18 cellular contexts compared by ENCODE assay signal in genomic region chr3:182731764-182732163, GRCh38.
DNase-seq lines count a peak whose midpoint lies in the region; ATAC-seq, FAIRE-seq and TF ChIP-seq lines count a peak whose summit lies in the region.
"Had no signal": no experiment of that assay in that cellular context is flagged by ENCODE, and none has a peak within 500 bp of the region (broad histone marks: within the 10 kb centered on the region; RNA-seq: fewer than 3 reads in every experiment).

No MANE protein-coding gene starts in this region.

- peak overlapping the region; percentile 5; the same call in 1 of the 2 replicates for H2AFZ ChIP-seq in H1 (ENCODE audit: low read length)

- no peak overlapping the region for H3K18ac ChIP-seq in H1 (ENCODE audit: extremely low read depth, low read length)

- H3K9me3 Mint-ChIP-seq in stimulated activated naive B cell treated with anti-CD40 and anti-IgM and Interleukin-4, amounts not matched to agents 10 μg/mL and 1 μg/mL and 100 μg/mL, for 72 hours, result peaks cover 0 to 3% of the 10 kb centered on the region in 2 donors
- H3K9me3 Mint-ChIP-seq in MCF 10A (ENCODE audit: unreplicated experiment), result no peaks in the 10 kb centered on the region

- intact Hi-C loops in MCF 10A (cut with micrococcal nuclease), result no loop called here

- peak; percentile 29 to 38 for ATAC-seq in stimulated activated naive B cell treated with anti-CD40 and anti-IgM and Interleukin-4, amounts not matched to agents 10 μg/mL and 1 μg/mL and 100 μg/mL, for 72 hours (replicated peaks)
- ATAC-seq in esophagus mucosa (no peak), GM21825 (IDR thresholded peaks at IDR 0.05; ENCODE audit: unreplicated experiment) (no peak), GM19351 (IDR thresholded peaks at IDR 0.05; ENCODE audit: unreplicated experiment) (no peak)

- TF ChIP-seq POLR2A in GM12892 (IDR thresholded peaks at IDR 0.05; ENCODE audit: low read depth, low read length) (no peak), H1 (IDR thresholded peaks at IDR 0.05; ENCODE audit: control extremely low read depth in 1 of 2, low read depth in 2 of 2, low read length in 2 of 2) (no peak)

- H4K8ac ChIP-seq in H1 (ENCODE audit: extremely low read depth, insufficient read depth, low read length), result no peak overlapping the region

- no peak overlapping the region for H3K23ac ChIP-seq in H1 (ENCODE audit: insufficient read length)

- peak overlapping the region in 1 of 2 donors; percentile 55 for H3K4me3 Mint-ChIP-seq in stimulated activated naive B cell treated with anti-CD40 and anti-IgM and Interleukin-4, amounts not matched to agents 10 μg/mL and 1 μg/mL and 100 μg/mL, for 72 hours
- H3K4me3 Mint-ChIP-seq in MCF 10A (ENCODE audit: unreplicated experiment), result no peak overlapping the region
- H3K4me3 Mint-ChIP-seq: CD4-positive, CD25-positive, alpha-beta regulatory T cell had no signal

- H3K14ac ChIP-seq in H1 (ENCODE audit: insufficient read length), result no peak overlapping the region

- H3K4me1 Mint-ChIP-seq in stimulated activated naive B cell treated with anti-CD40 and anti-IgM and Interleukin-4, amounts not matched to agents 10 μg/mL and 1 μg/mL and 100 μg/mL, for 72 hours, result peaks cover 22 to 50% of the 10 kb centered on the region in 2 donors
- H3K4me1 Mint-ChIP-seq in MCF 10A (ENCODE audit: insufficient read depth, unreplicated experiment), result no peaks in the 10 kb centered on the region
- H3K4me1 Mint-ChIP-seq: CD4-positive, CD25-positive, alpha-beta regulatory T cell had no signal

- H3K4ac ChIP-seq in H1 (replicated peaks; ENCODE audit: insufficient read length, low read depth, low read length), result no peak overlapping the region

- H4K5ac ChIP-seq in H1 (ENCODE audit: insufficient read length, low read depth, low read length), result no peak overlapping the region

- 0 out of 2 replicates have a peak overlapping the region, but pooled peaks have one; percentile 50 for H2BK12ac ChIP-seq in H1 (ENCODE audit: low read depth, low read length)

- H2AK5ac ChIP-seq in H1 (ENCODE audit: low read depth, low read length), result no peak overlapping the region

- H3K36me3 ChIP-seq in HEK293 (ENCODE audit: control insufficient read depth in 2 of 2, insufficient read depth in 1 of 2, low read length in 2 of 2), result no peaks in the 10 kb centered on the region
- no peaks in the 10 kb centered on the region for H3K36me3 ChIP-seq in H1 (ENCODE audit: control insufficient read depth in 2 of 4, insufficient read depth in 4 of 4, low read length in 3 of 4)
- H3K36me3 ChIP-seq: BLaER1 treated with 17β-estradiol and CSF1 and Interleukin-3, amounts not matched to agents 10 nM and 100 nM had no signal

- no peak overlapping the region for H2BK120ac ChIP-seq in H1 (replicated peaks; ENCODE audit: low read depth, low read length)

- no peaks in the 10 kb centered on the region for H3K79me1 ChIP-seq in H1 (ENCODE audit: low read depth, low read length)

- DNase-seq in GM12892 (ENCODE audit: insufficient read length) (no peak), H1 (ENCODE audit: low read depth in 1 of 2, low spot score in 2 of 2) (no peak), MCF 10A (ENCODE audit: unreplicated experiment) (no peak)
- DNase-seq in stimulated activated naive B cell treated with anti-CD40 and anti-IgM and Interleukin-4, amounts not matched to agents 10 μg/mL and 1 μg/mL and 100 μg/mL, for 72 hours, result no peak
- DNase-seq: ACHN; Calu3; CD4-positive, CD25-positive, alpha-beta regulatory T cell; DMS79 treated with DMSO at 0.1 percent for 48 hours; EL; H7; IMR-90; KG1 had no signal

- no peak overlapping the region for H2BK15ac ChIP-seq in H1 (ENCODE audit: low read length)

- no peaks in the 10 kb centered on the region for H4K20me1 ChIP-seq in H1 (replicated peaks in 1 of 2; ENCODE audit: control insufficient read depth in 1 of 2, insufficient read depth in 2 of 2, low read length in 2 of 2)
- H4K20me1 ChIP-seq: BLaER1 treated with 17β-estradiol and CSF1 and Interleukin-3, amounts not matched to agents 10 nM and 100 nM had no signal

- no peak overlapping the region for H2BK5ac ChIP-seq in H1 (ENCODE audit: low read depth, low read length)

- 95% methylated on average over 3 of the region's 3 CpGs; no CpG with 5 or more reads in 1 of the 2 experiments for WGBS in H1 (ENCODE audit: extremely low coverage in 1 of 2, insufficient coverage in 1 of 2, insufficient read length in 1 of 2, insufficient replicate concordance in 2 of 2, low coverage in 1 of 2, low lambda C conversion rate in 2 of 2, missing lambda C conversion rate in 1 of 2), 2 experiments

- no peak overlapping the region for H3K9ac ChIP-seq in H1 (replicated peaks in 1 of 4; ENCODE audit: extremely low read depth in 1 of 4, low read depth in 3 of 4, low read length in 3 of 4)
- H3K9ac ChIP-seq: BLaER1 treated with 17β-estradiol and CSF1 and Interleukin-3, amounts not matched to agents 10 nM and 100 nM had no signal

- no peak overlapping the region for H3K56ac ChIP-seq in H1 (replicated peaks; ENCODE audit: insufficient read length, low read depth, low read length)

- H3K4me3 ChIP-seq in HEK293 (ENCODE audit: low read depth, low read length), result no peak overlapping the region
- no peak overlapping the region for H3K4me3 ChIP-seq in H1 (ENCODE audit: extremely low read depth in 1 of 4, insufficient read depth in 2 of 4, low read depth in 3 of 4, low read length in 4 of 4)
- H3K4me3 ChIP-seq: BLaER1 treated with 17β-estradiol and CSF1 and Interleukin-3, amounts not matched to agents 10 nM and 100 nM had no signal

- no peak overlapping the region for H4K91ac ChIP-seq in H1 (replicated peaks; ENCODE audit: insufficient read length, low read length)

- POLR2A ChIA-PET in HEK293 (lab: Yijun Ruan, JAX) (no interaction called here), H1 (lab: Charles Lee; ENCODE audit: partially characterized antibody) (no interaction called here), MCF 10A (lab: Yijun Ruan, JAX) (interaction anchor here (0.6 kb wide), 1 partner anchor 704 kb away, joined by 3 read pairs; no protein-coding TSS in a partner anchor)

- FAIRE-seq in GM12892 (lab: Jason Lieb, UNC) (peak; percentile 40), H1 (lab: Jason Lieb, UNC) (no peak)
- FAIRE-seq: G401.6 had no signal

- H3K23me2 ChIP-seq in H1 (ENCODE audit: low read depth, low read length), result no peaks in the 10 kb centered on the region

- CTCF ChIA-PET in HEK293 (lab: Yijun Ruan, JAX) (interaction anchor here (0.6 kb wide), 2 partner anchors 19 to 32 kb away, joined by 3 to 5 read pairs; no protein-coding TSS in a partner anchor), H1 (lab: Charles Lee; ENCODE audit: partially characterized antibody) (interaction anchor here (0.9 to 2.0 kb wide), 4 partner anchors 9 to 20 kb away, joined by 3 to 8 read pairs (median 4); no protein-coding TSS in a partner anchor), MCF 10A (lab: Yijun Ruan, JAX) (no interaction called here)

- H3K9me3 ChIP-seq in HEK293 (ENCODE audit: control insufficient read depth, insufficient read depth, low read depth, low read length) (no peaks in the 10 kb centered on the region), H1 (ENCODE audit: insufficient read depth in 2 of 2, low read depth in 1 of 2, low read length in 1 of 2) (no peaks in the 10 kb centered on the region)
- H3K9me3 ChIP-seq: BLaER1 treated with 17β-estradiol and CSF1 and Interleukin-3, amounts not matched to agents 10 nM and 100 nM had no signal

- peaks cover 0 to 2% of the 10 kb centered on the region in 2 donors for H3K36me3 Mint-ChIP-seq in stimulated activated naive B cell treated with anti-CD40 and anti-IgM and Interleukin-4, amounts not matched to agents 10 μg/mL and 1 μg/mL and 100 μg/mL, for 72 hours
- peaks cover 6% of the 10 kb centered on the region for H3K36me3 Mint-ChIP-seq in MCF 10A (ENCODE audit: insufficient read depth, unreplicated experiment)
- H3K36me3 Mint-ChIP-seq: CD4-positive, CD25-positive, alpha-beta regulatory T cell had no signal

- peaks cover 0 to 11% of the 10 kb centered on the region in 2 donors for H3K27me3 Mint-ChIP-seq in stimulated activated naive B cell treated with anti-CD40 and anti-IgM and Interleukin-4, amounts not matched to agents 10 μg/mL and 1 μg/mL and 100 μg/mL, for 72 hours
- no peaks in the 10 kb centered on the region for H3K27me3 Mint-ChIP-seq in MCF 10A (ENCODE audit: insufficient read depth, unreplicated experiment)

- H3K4me1 ChIP-seq in HEK293 (ENCODE audit: control insufficient read depth, insufficient read depth, low read length), result no peaks in the 10 kb centered on the region
- H3K4me1 ChIP-seq in H1 (replicated peaks in 1 of 4; ENCODE audit: control insufficient read depth in 3 of 4, insufficient read depth in 4 of 4, low read length in 3 of 4), result peaks cover 0 to 5% (median 1%) of the 10 kb centered on the region in 4 experiments; a peak in 2 of 7 replicates

- no peaks in the 10 kb centered on the region for H3K79me2 ChIP-seq in H1 (ENCODE audit: control insufficient read depth in 1 of 2, insufficient read depth in 2 of 2, low read length in 2 of 2)

- no peak for TF ChIP-seq RAD21 in H1 (IDR thresholded peaks at IDR 0.05 in 1 of 2, conservative IDR thresholded peaks at IDR 0.05 in 1 of 2; ENCODE audit: low read depth in 2 of 2, low read length in 2 of 2)

- BruUV-seq in MCF 10A (replicated peaks; lab: Mats Ljungman, UMichigan), result no TSS peak

- TF ChIP-seq CTCF in HEK293 (tag by site-specific recombination; IDR thresholded peaks at IDR 0.05) (no peak), H1 (IDR thresholded peaks at IDR 0.05; ENCODE audit: control extremely low read depth in 1 of 3, insufficient read depth in 1 of 3, low read depth in 1 of 3, low read length in 3 of 3) (no peak), MCF 10A (IDR thresholded peaks at IDR 0.05; ENCODE audit: unreplicated experiment) (no peak)

- H3K27ac ChIP-seq in HEK293 (ENCODE audit: extremely low read depth, low read depth, low read length), result no peak overlapping the region
- H3K27ac ChIP-seq in H1 (ENCODE audit: low read depth, low read length), result no peak overlapping the region
- H3K27ac ChIP-seq: BLaER1 treated with 17β-estradiol and CSF1 and Interleukin-3, amounts not matched to agents 10 nM and 100 nM had no signal

- peaks cover 0 to 1% (median 0%) of the 10 kb centered on the region in 4 experiments; a peak in 1 of 7 replicates for H3K27me3 ChIP-seq in H1 (replicated peaks in 1 of 4; ENCODE audit: control insufficient read depth in 3 of 4, extremely low read depth in 1 of 4, insufficient read depth in 3 of 4, low read length in 3 of 4)
- H3K27me3 ChIP-seq: BLaER1 treated with 17β-estradiol and CSF1 and Interleukin-3, amounts not matched to agents 10 nM and 100 nM had no signal

- H2BK20ac ChIP-seq in H1 (ENCODE audit: low read length), result no peak overlapping the region

- no peak for TF ChIP-seq EP300 in H1 (IDR thresholded peaks at IDR 0.05; ENCODE audit: borderline replicate concordance in 1 of 2, low read depth in 2 of 2, low read length in 2 of 2)

- peak overlapping the region; percentile 25 for H3K27ac Mint-ChIP-seq in stimulated activated naive B cell treated with anti-CD40 and anti-IgM and Interleukin-4, amounts not matched to agents 10 μg/mL and 1 μg/mL and 100 μg/mL, for 72 hours
- no peak overlapping the region for H3K27ac Mint-ChIP-seq in MCF 10A (ENCODE audit: low read depth, unreplicated experiment)
- H3K27ac Mint-ChIP-seq: CD4-positive, CD25-positive, alpha-beta regulatory T cell had no signal

- H3K4me2 ChIP-seq in H1 (ENCODE audit: insufficient read depth in 1 of 2, low read depth in 2 of 2, low read length in 2 of 2), result no peak overlapping the region
- H3K4me2 ChIP-seq: BLaER1 treated with 17β-estradiol and CSF1 and Interleukin-3, amounts not matched to agents 10 nM and 100 nM had no signal

TF ChIP-seq in H1, 55 proteins besides CTCF, POLR2A, EP300 and RAD21 (continues in another document):
- TF ChIP-seq CBX5 (IDR thresholded peaks at IDR 0.05; ENCODE audit: low read depth, low read length), result no peak

Comparison
In these comparisons a context has a peak if more than half of its experiments do, and no peak if none do; other contexts are left out.
1. ATAC-seq: peak in stimulated activated naive B cell treated with anti-CD40 and anti-IgM and Interleukin-4, amounts not matched to agents 10 μg/mL and 1 μg/mL and 100 μg/mL, for 72 hours (2 of 2); none in esophagus mucosa (single experiment), GM21825 (single experiment) and GM19351 (single experiment).